15 cellular contexts compared by ENCODE assay signal in the genomic region with DNA sequence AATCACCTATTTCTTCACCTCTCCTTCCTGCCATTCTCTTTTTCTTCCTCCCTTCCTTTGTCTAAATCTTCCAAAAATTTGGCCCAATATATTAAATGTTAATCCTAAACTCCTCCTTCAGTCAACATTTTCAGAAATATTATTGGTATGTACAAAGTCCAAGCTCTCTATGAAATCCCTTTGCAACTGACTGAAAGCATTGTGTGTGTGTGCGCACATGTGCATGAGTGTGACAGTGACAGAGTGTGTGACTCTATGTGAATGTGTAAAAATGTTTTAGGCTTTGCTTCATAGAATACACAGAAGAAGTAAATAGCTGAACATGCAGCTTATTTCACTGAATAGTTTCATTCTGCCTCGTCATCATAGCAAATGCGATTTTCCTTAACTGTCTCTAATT.
"Had no signal": no experiment of that assay in that cellular context is flagged by ENCODE, and none has a peak within 500 bp of the region (broad histone marks: within the 10 kb centered on the region; RNA-seq: fewer than 3 reads in every experiment).

No MANE protein-coding gene starts in this region.

- H3K27ac ChIP-seq: coronary artery, foreskin keratinocyte, ovary, stomach had no signal

- H3K36me3 ChIP-seq: ovary had no signal

- H3K4me3 ChIP-seq: coronary artery, mucosa of descending colon, ovary, stomach had no signal

- H3K4me1 ChIP-seq: foreskin keratinocyte had no signal

- ATAC-seq: foreskin keratinocyte; mucosa of descending colon; naive thymus-derived CD8-positive, alpha-beta T cell; sciatic nerve had no signal

- DNase-seq: caudate nucleus; effector CD4-positive, alpha-beta T cell; endodermal cell; erythroblast; foreskin keratinocyte; islet precursor cell; left ventricle myocardium superior; mucosa of descending colon; naive thymus-derived CD8-positive, alpha-beta T cell; ovary; stimulated activated naive CD4-positive, alpha-beta T cell; stomach; trophoblast cell had no signal

- H3K27me3 ChIP-seq: foreskin keratinocyte, ovary, stomach had no signal

- H3K27ac Mint-ChIP-seq: endodermal cell had no signal

- H3K9me3 ChIP-seq: mucosa of descending colon, ovary, stomach had no signal

- H3K4me3 Mint-ChIP-seq: endodermal cell; naive thymus-derived CD8-positive, alpha-beta T cell had no signal

- H3K27me3 Mint-ChIP-seq: naive thymus-derived CD8-positive, alpha-beta T cell had no signal

- H3K9me3 Mint-ChIP-seq: endodermal cell; naive thymus-derived CD8-positive, alpha-beta T cell had no signal
